8 cellular contexts compared by ENCODE assay signal in the genomic region with DNA sequence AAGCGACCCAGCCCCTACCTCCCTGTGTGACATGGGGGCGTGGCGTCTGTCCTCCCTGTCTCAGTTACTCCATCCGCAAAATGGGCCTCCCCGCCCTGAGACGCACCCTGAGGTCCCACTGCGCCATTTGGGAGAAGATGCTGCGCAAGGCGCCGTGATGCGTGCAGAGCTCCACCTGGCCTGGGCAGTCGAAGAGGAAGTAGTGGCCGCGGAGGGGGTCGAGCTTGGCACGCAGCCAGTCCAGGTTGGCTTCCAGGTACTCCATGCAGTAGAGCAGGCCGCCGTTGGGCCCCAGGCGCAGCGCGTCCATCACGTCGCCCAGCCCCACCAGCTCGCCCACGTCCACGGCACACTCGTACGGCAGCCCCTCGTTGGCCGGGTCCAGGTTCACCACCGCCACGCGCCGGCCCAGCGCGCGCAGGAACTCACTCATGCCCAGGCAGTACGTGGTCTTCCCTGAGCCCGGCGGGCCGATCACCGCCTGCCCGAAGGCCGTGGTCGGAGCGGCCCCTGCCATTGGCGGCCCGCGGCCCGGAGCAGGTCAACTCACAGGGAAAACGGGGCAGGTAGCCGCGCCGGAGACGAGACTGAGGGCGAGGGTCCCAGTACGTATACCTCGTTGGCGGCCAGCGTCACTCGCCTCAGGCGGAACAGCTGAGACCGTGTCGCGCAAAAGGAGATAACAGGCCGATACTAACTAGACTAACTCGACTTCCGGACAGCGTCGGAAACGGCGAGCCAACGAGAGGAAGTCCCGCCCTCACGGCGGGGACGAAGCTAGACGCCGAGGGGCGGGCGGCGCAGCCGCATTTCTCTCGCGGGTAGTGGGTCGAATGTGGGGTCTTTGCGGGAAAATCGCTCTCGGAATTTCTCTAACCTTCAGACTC. TPM values are rescaled to one million over a fixed set of nuclear protein-coding genes. Genes with fewer than 3 reads are reported as not detected.
DNase-seq lines count a peak whose midpoint lies in the region; ATAC-seq and TF ChIP-seq lines count a peak whose summit lies in the region.

GPN2 (minus strand) TSS at position 704 of the 887 bp plus-strand sequence; CDS start at position 517, 187 bp downstream.

- peaks cover 23% of the 10 kb centered on the region for H3K4me1 Mint-ChIP-seq in T-helper 17 cell

- H3K36me3 ChIP-seq in psoas muscle (ENCODE audit: insufficient read depth in 1 of 2, low read depth in 1 of 2) (peaks cover 13 to 80% of the 10 kb centered on the region in 2 donors), urinary bladder (ENCODE audit: insufficient read depth) (no peaks in the 10 kb centered on the region)

- H3K27me3 Mint-ChIP-seq in T-helper 17 cell, result no peaks in the 10 kb centered on the region

- intact Hi-C loops in left ventricle myocardium superior (cut with micrococcal nuclease), result no loop called here
- intact Hi-C loops in psoas muscle (cut with DNase I), result loop anchor here in 1 of 2 donors (5.0 kb wide), 1 partner anchor 38 kb away; no protein-coding TSS in a partner anchor

- H3K4me1 ChIP-seq in psoas muscle (peaks cover 14% of the 10 kb centered on the region), urinary bladder (ENCODE audit: insufficient read depth) (no peaks in the 10 kb centered on the region)

- WGBS in psoas muscle, 3 donors, result 1 to 2% (median 2%) methylated on average over 85 to 89 of the region's 89 CpGs
- WGBS in urinary bladder, result 1% methylated on average over 89 of the region's 89 CpGs

- H3K4me3 Mint-ChIP-seq in T-helper 17 cell, result peak within 1 kb of the TSS; percentile 98

- H3K27ac ChIP-seq in psoas muscle (peak within 1 kb of the TSS; percentile 94), urinary bladder (ENCODE audit: low read depth) (peak within 1 kb of the TSS; percentile 85)

- no peaks in the 10 kb centered on the region for H3K27me3 ChIP-seq in psoas muscle (ENCODE audit: insufficient read depth in 3 of 3, low read length in 2 of 3)

- peak within 1 kb of the TSS; percentile 96 for H3K4me3 ChIP-seq in psoas muscle
- peak within 1 kb of the TSS; percentile 75 for H3K4me3 ChIP-seq in urinary bladder (ENCODE audit: low read depth, low read length)

- DNase-seq in GM10266 (ENCODE audit: extremely low spot score) (peak; percentile 92), NCI-H1048 (lab: John Stamatoyannopoulos, UW) (peak; percentile 66), T-helper 17 cell (peak; percentile 55 to 68 (median 66)), amygdala (lab: John Stamatoyannopoulos, UW) (peak in 54 of 56 donors; percentile 25 to 89 (median 64)), left ventricle myocardium superior (peak; percentile 87), psoas muscle (peak; percentile 78 to 88)

- H3K9me3 ChIP-seq in T-helper 17 cell (ENCODE audit: control insufficient read depth, low read length, poor library complexity, severe bottlenecking) (no peaks in the 10 kb centered on the region), psoas muscle (no peaks in the 10 kb centered on the region)

- peaks cover 12% of the 10 kb centered on the region for H3K36me3 Mint-ChIP-seq in T-helper 17 cell (ENCODE audit: low read depth)

- peak within 1 kb of the TSS; percentile 94 for H3K27ac Mint-ChIP-seq in T-helper 17 cell

- TF ChIP-seq CTCF in GM10266 (IDR thresholded peaks at IDR 0.05; ENCODE audit: control insufficient read depth, insufficient read depth, low read depth, missing control alignments) (no peak), psoas muscle (IDR thresholded peaks at IDR 0.05) (no peak)

- peak; percentile 80 for ATAC-seq in HG02571 (IDR thresholded peaks at IDR 0.05; ENCODE audit: unreplicated experiment)
- peak; percentile 93 for ATAC-seq in T-helper 17 cell
- peak; percentile 94 for ATAC-seq in left ventricle myocardium superior
- ATAC-seq in psoas muscle, result peak; percentile 91 to 96 (median 94)

RNA-seq across cellular contexts. Expression of gene GPN2, which starts in this region (rescaled TPM):
- total RNA-seq in T-helper 17 cell (10 to 100 TPM; 29.1 to 41.9 TPM), left ventricle myocardium superior (16.4 TPM), psoas muscle (10 to 100 TPM; 18.3 to 35.9 (median 25.6) TPM), urinary bladder (11.4 TPM)
- polyA plus RNA-seq in psoas muscle (10 to 100 TPM; 19.2 to 34.0 (median 19.4) TPM), urinary bladder (16.6 TPM)

Comparison
In these comparisons a context has a peak if more than half of its experiments do, and no peak if none do; other contexts are left out.
1. Peak in every context shown above with its lines: DNase-seq, ATAC-seq, H3K4me3 ChIP-seq and H3K27ac ChIP-seq.